ENCODE assay signal across 23 cellular contexts in the genomic region with DNA sequence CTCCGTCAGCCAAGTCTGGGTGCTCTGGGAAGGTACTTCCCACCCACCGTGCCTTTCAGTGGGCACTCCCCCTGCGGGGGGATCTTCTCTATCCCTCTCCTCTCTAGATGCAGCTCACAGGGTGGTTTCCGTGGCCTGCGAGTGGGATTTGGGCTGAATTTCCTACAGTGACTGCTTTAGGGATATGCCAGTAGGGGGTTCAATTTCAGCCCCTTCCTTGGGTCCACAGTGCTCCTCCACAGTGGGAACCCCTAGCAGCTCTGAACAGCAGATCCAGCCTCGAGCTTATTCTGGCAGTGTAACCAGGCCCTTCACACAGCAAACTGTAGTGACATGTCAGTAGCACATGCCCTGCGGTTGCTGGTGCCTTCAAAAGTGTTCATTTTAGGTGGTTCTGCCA.
"Had no signal": no experiment of that assay in that cellular context is flagged by ENCODE, and none has a peak within 500 bp of the region (broad histone marks: within the 10 kb centered on the region; RNA-seq: fewer than 3 reads in every experiment).

No MANE protein-coding gene starts in this region.

- H3K4me1 ChIP-seq: left lung, parathyroid adenoma, stomach, thyroid gland, upper lobe of left lung had no signal

- H3K36me3 ChIP-seq: left lung, stomach, thyroid gland, upper lobe of left lung had no signal

- DNase-seq: cerebellar nuclear complex; cortex of kidney; effector memory CD8-positive, alpha-beta T cell; erythroblast; left cardiac atrium; left lung; mammary epithelial cell; mesendoderm; midbrain; naive thymus-derived CD4-positive, alpha-beta T cell; nephron progenitor cell; stimulated activated CD4-positive, alpha-beta T cell treated with anti-CD3 and anti-CD28 coated beads, Interleukin-12 subunit alpha, Interleukin-12 subunit beta, amount 100 ng/mL, for 4 hours; stimulated activated CD4-positive, alpha-beta T cell treated with anti-CD3 and anti-CD28 coated beads, Interleukin-1b, Interleukin-23, amount 100 ng/mL, for 48 hours; stimulated activated CD4-positive, alpha-beta T cell treated with anti-CD3 and anti-CD28 coated beads, Interleukin-4, amount 100 ng/mL, for 1 hour; stimulated activated CD8-positive, alpha-beta memory T cell treated with anti-CD3 and anti-CD28 coated beads, Interleukin-4, amount 100 ng/mL, for 48 hours; stimulated activated naive CD4-positive, alpha-beta T cell treated with Interleukin-2 at 50 U/mL for 16 hours; stomach; thyroid gland; upper lobe of left lung had no signal

- H3K79me2 ChIP-seq: parathyroid adenoma had no signal

- H3K27me3 ChIP-seq: stomach, thyroid gland, upper lobe of left lung had no signal

- H3K9me3 ChIP-seq: left lung, stomach, thyroid gland, upper lobe of left lung had no signal

- H3K4me3 Mint-ChIP-seq: effector memory CD8-positive, alpha-beta T cell; naive thymus-derived CD4-positive, alpha-beta T cell; nephron progenitor cell had no signal

- ATAC-seq: effector memory CD8-positive, alpha-beta T cell; left cardiac atrium; left lung; naive thymus-derived CD4-positive, alpha-beta T cell; sciatic nerve had no signal

- H3K27ac Mint-ChIP-seq: effector memory CD8-positive, alpha-beta T cell; naive thymus-derived CD4-positive, alpha-beta T cell; nephron progenitor cell; progenitor cell of endocrine pancreas had no signal

- H3K9me3 Mint-ChIP-seq: effector memory CD8-positive, alpha-beta T cell; nephron progenitor cell had no signal

- H3K4me3 ChIP-seq: left lung, smooth muscle cell, stomach, thyroid gland, upper lobe of left lung had no signal

- H3K4me2 ChIP-seq: smooth muscle cell had no signal

- H3K36me3 Mint-ChIP-seq: naive thymus-derived CD4-positive, alpha-beta T cell had no signal

- H3K27ac ChIP-seq: left lung, parathyroid adenoma, stomach, thyroid gland, upper lobe of left lung had no signal

- H2AFZ ChIP-seq: parathyroid adenoma had no signal

- H3K9ac ChIP-seq: parathyroid adenoma had no signal
